In the genomic region with DNA sequence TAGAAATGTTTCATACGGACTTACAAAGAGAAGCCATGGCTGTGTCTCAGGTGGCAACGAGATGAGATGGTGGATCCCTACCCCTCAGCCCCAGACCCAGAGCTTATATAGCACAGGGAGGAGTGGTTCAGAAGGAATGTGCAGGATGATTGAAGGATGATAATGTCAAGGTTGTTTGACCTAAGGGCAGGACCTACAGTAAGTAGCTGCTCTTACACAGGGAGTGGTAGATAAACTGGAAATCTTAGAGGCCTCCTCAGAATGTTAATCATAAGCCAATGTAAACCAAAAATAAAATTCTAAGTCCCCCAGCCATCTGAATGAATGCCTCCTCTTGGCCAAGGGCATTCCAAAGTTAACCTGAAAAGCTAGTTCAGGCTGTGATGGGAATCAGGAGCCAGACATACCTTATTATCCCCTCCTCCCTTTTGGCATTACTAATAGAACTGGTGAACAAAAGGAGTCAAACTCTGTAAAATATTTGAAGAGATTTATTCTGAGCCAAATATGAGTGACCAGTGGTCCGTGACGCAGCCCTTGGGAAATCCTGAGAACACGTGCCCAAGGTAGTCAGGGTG, we compare ENCODE assay signal across 21 cellular contexts. TPM values are rescaled to one million over a fixed set of nuclear protein-coding genes. Genes with fewer than 3 reads are reported as not detected.
A peak's percentile ranks its signal among the peaks of the same experiment; 100 is the strongest.
DNase-seq lines count a peak whose midpoint lies in the region; ATAC-seq and TF ChIP-seq lines count a peak whose summit lies in the region.
"Had no signal": no experiment of that assay in that cellular context is flagged by ENCODE, and none has a peak within 500 bp of the region (broad histone marks: within the 10 kb centered on the region; RNA-seq: fewer than 3 reads in every experiment).

No MANE protein-coding gene starts in this region.

- H3K9me3 Mint-ChIP-seq in Caco-2 (ENCODE audit: unreplicated experiment): peaks cover 16% of the 10 kb centered on the region
- peaks cover 24% of the 10 kb centered on the region for H3K9me3 Mint-ChIP-seq in type B pancreatic cell

- H3K27ac ChIP-seq in hepatocyte: peak overlapping the region; percentile 18
- H3K27ac ChIP-seq in lower lobe of right lung: no peak overlapping the region
- H3K27ac ChIP-seq: C4-2B, PC-9, SK-N-MC had no signal

- H3K27me3 ChIP-seq in Caco-2 (replicated peaks; ENCODE audit: control insufficient read depth, insufficient read depth, low read length) (no peaks in the 10 kb centered on the region), hepatocyte (no peaks in the 10 kb centered on the region), lower lobe of right lung (ENCODE audit: low read depth) (no peaks in the 10 kb centered on the region)

- H3K9me2 ChIP-seq in hepatocyte (replicated peaks; ENCODE audit: insufficient read depth): no peaks in the 10 kb centered on the region

- no peaks in the 10 kb centered on the region for H4K20me1 ChIP-seq in hepatocyte (ENCODE audit: insufficient read depth, poor library complexity, severe bottlenecking)

- POLR2A ChIA-PET in Caco-2 (lab: Charles Lee): no interaction called here

- H3K4me1 ChIP-seq in Caco-2 (peaks cover 29% of the 10 kb centered on the region), hepatocyte (ENCODE audit: insufficient read depth) (no peaks in the 10 kb centered on the region), lower lobe of right lung (no peaks in the 10 kb centered on the region)
- H3K4me1 ChIP-seq: HAP-1 had no signal

- no peak overlapping the region for H2AFZ ChIP-seq in hepatocyte
- H2AFZ ChIP-seq: PC-9 had no signal

- H3K4me2 ChIP-seq in hepatocyte: no peak overlapping the region
- H3K4me2 ChIP-seq: PC-9 had no signal

- H3K4me3 Mint-ChIP-seq in Caco-2 (ENCODE audit: unreplicated experiment): peak overlapping the region; percentile 32
- H3K4me3 Mint-ChIP-seq in type B pancreatic cell: peak overlapping the region; percentile 49

- TF ChIP-seq CTCF in Caco-2 (IDR thresholded peaks at IDR 0.05; ENCODE audit: insufficient read depth in 1 of 2, low read depth in 1 of 2, low read length in 1 of 2, severe bottlenecking in 1 of 2, unreplicated experiment in 1 of 2) (no peak), hepatocyte (IDR thresholded peaks at IDR 0.05; ENCODE audit: poor library complexity) (no peak), lower lobe of right lung (IDR thresholded peaks at IDR 0.05) (no peak), type B pancreatic cell (conservative IDR thresholded peaks at IDR 0.05) (no peak)

- H3K79me2 ChIP-seq in hepatocyte: no peaks in the 10 kb centered on the region

- DNase-seq in Caco-2 (peak; percentile 49 to 64), hepatocyte (ENCODE audit: low spot score) (no peak), lower lobe of right lung (no peak), type B pancreatic cell (ENCODE audit: extremely low spot score, unreplicated experiment) (no peak), DMS 273 (lab: John Stamatoyannopoulos, UW; ENCODE audit: unreplicated experiment) (no peak)
- no peak for DNase-seq in activated CD4-positive, alpha-beta T cell treated with anti-CD3 and anti-CD28 coated beads, Interleukin-2, amount 50 U/mL, for 1 hour
- DNase-seq: 8988T, DMS79, IMR-90, NCI-H1105, NCI-H2029 treated with DMSO at 0.1 percent for 48 hours, NCI-H226, NCI-H510A treated with DMSO at 0.1 percent for 48 hours, NCI-H748 treated with DMSO at 0.1 percent for 48 hours, PC-9, RPMI8226, SHP77 had no signal

- H3K36me3 ChIP-seq in Caco-2 (ENCODE audit: control insufficient read depth, insufficient read depth, low read length) (no peaks in the 10 kb centered on the region), hepatocyte (replicated peaks; ENCODE audit: insufficient read depth, low read depth) (no peaks in the 10 kb centered on the region), lower lobe of right lung (no peaks in the 10 kb centered on the region)
- H3K36me3 ChIP-seq: HAP-1 had no signal

- H3K27ac Mint-ChIP-seq in Caco-2 (ENCODE audit: unreplicated experiment) (peak overlapping the region; percentile 42), type B pancreatic cell (peak overlapping the region; percentile 67)

- no TSS peak for BruUV-seq in Caco-2 (replicated peaks; lab: Mats Ljungman, UMichigan)

- peaks cover 11% of the 10 kb centered on the region for H3K36me3 Mint-ChIP-seq in Caco-2 (ENCODE audit: insufficient read depth, unreplicated experiment)
- no peaks in the 10 kb centered on the region for H3K36me3 Mint-ChIP-seq in type B pancreatic cell

- H3K27me3 Mint-ChIP-seq in Caco-2 (ENCODE audit: insufficient read depth, unreplicated experiment) (no peaks in the 10 kb centered on the region), type B pancreatic cell (no peaks in the 10 kb centered on the region)

- peaks cover 16% of the 10 kb centered on the region; the same call in 1 of the 2 replicates for H3K9me3 ChIP-seq in Caco-2
- H3K9me3 ChIP-seq in hepatocyte (ENCODE audit: low read depth): no peaks in the 10 kb centered on the region
- H3K9me3 ChIP-seq in lower lobe of right lung: peaks cover 12% of the 10 kb centered on the region

- 65% methylated on average over 5 of the region's 5 CpGs for WGBS in hepatocyte (ENCODE audit: low lambda C conversion rate, missing lambda C conversion rate)

- no peak overlapping the region for H3K4me3 ChIP-seq in Caco-2 (ENCODE audit: low read depth, low read length)
- H3K4me3 ChIP-seq in hepatocyte: no peak overlapping the region
- H3K4me3 ChIP-seq in lower lobe of right lung: no peak overlapping the region
- H3K4me3 ChIP-seq: HAP-1, PC-9, SK-N-MC had no signal

- H3K4me1 Mint-ChIP-seq in Caco-2 (ENCODE audit: low read depth, unreplicated experiment): peaks cover 18% of the 10 kb centered on the region
- no peaks in the 10 kb centered on the region for H3K4me1 Mint-ChIP-seq in type B pancreatic cell (ENCODE audit: unreplicated experiment)

- ATAC-seq in lower lobe of right lung (peak; percentile 84 to 88), HG03457 (IDR thresholded peaks at IDR 0.05; ENCODE audit: unreplicated experiment) (no peak)

- CTCF ChIA-PET in Caco-2 (lab: Charles Lee): interaction anchor here (1.8 kb wide), 1 partner anchor 14 kb away, joined by 12 read pairs; no protein-coding TSS in a partner anchor

- intact Hi-C loops in Caco-2 (cut with micrococcal nuclease; ENCODE audit: unreplicated experiment): loop anchor here (10.0 kb wide), 1 partner anchor 1017 kb away; no protein-coding TSS in a partner anchor
- intact Hi-C loops in lower lobe of right lung (cut with DNase I): no loop called here

RNA-seq across cellular contexts. Expression of a gene that starts 45.8 kb away (rescaled TPM):
- total RNA-seq in Caco-2 (2022) (9.7 and 10.5 TPM in 2 replicates), hepatocyte (19.6 and 21.0 TPM in 2 replicates), lower lobe of right lung (12.8 TPM), type B pancreatic cell (ENCODE audit: low replicate concordance) (15.2 and 18.6 TPM in 2 replicates)
- 14.3 and 18.2 TPM in 2 replicates for polyA plus RNA-seq in hepatocyte

Comparison
In these comparisons a context has a peak if more than half of its experiments do, and no peak if none do; other contexts are left out.
1. DNase-seq: peak in Caco-2 (2 of 2); none in hepatocyte (single experiment), lower lobe of right lung (single experiment), type B pancreatic cell (single experiment), DMS 273 (single experiment) and activated CD4-positive, alpha-beta T cell treated with anti-CD3 and anti-CD28 coated beads, Interleukin-2, amount 50 U/mL, for 1 hour (single experiment).